Comparison of ENCODE assay signal across 29 cellular contexts in the genomic region with DNA sequence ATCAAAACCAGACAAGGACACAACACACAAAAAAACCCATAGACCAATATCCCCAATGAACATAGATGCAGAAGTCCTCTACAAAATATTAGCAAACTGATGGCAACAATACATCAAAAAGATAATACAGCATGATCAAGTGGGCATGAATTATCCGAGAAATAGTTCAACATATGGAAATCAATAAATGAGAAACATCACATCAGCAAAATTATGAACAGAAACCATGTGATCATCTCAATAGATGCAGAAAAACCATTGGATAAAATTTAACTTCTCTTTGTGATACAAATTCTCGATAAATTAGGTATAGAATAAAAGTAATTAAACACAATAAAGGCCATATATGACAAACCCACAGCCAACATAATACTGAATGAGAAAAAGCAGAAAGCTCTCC.
"Had no signal": no experiment of that assay in that cellular context is flagged by ENCODE, and none has a peak within 500 bp of the region (broad histone marks: within the 10 kb centered on the region; RNA-seq: fewer than 3 reads in every experiment).

No MANE protein-coding gene starts in this region.

- DNase-seq: activated B cell treated with CpG ODN at 0.5 μM for 24 hours; activated CD4-positive, alpha-beta memory T cell treated with anti-CD3 and anti-CD28 coated beads, Interleukin-2, amount 10 ng/mL, durations not matched to agents 7 days and 5 days; activated CD4-positive, alpha-beta T cell treated with anti-CD3 and anti-CD28 coated beads for 4 hours; activated CD4-positive, alpha-beta T cell treated with anti-CD3 and anti-CD28 coated beads, Interleukin-2, amount 10 ng/mL, durations not matched to agents 7 days and 5 days; activated CD4-positive, alpha-beta T cell treated with anti-CD3 and anti-CD28 coated beads, Interleukin-2, amount 50 U/mL, for 48 hours; activated CD4-positive, CD25-positive, alpha-beta regulatory T cell treated with anti-CD3 and anti-CD28 coated beads, Interleukin-2, amount 50 U/mL, for 72 hours; activated CD8-positive, alpha-beta memory T cell treated with anti-CD3 and anti-CD28 coated beads for 24 hours; activated CD8-positive, alpha-beta memory T cell treated with anti-CD3 and anti-CD28 coated beads, Interleukin-2, amount 10 ng/mL, durations not matched to agents 7 days and 5 days; activated CD8-positive, alpha-beta memory T cell treated with anti-CD3 and anti-CD28 coated beads, Interleukin-2, amount 50 U/mL, for 48 hours; activated CD8-positive, alpha-beta T cell treated with anti-CD3 and anti-CD28 coated beads, Interleukin-2, amount 10 ng/mL, durations not matched to agents 7 days and 5 days; activated effector memory CD4-positive, alpha-beta T cell treated with Interleukin-2 at 50 U/mL for 16 hours; activated gamma-delta T cell; activated naive CD4-positive, alpha-beta T cell treated with anti-CD3 and anti-CD28 coated beads, Interleukin-2, amount 10 ng/mL, durations not matched to agents 7 days and 5 days; activated naive CD4-positive, alpha-beta T cell treated with Interleukin-2 at 50 U/mL for 16 hours; activated naive CD8-positive, alpha-beta T cell treated with anti-CD3 and anti-CD28 coated beads, Interleukin-2, amount 10 ng/mL, durations not matched to agents 7 days and 5 days; activated naive CD8-positive, alpha-beta T cell treated with anti-CD3 and anti-CD28 coated beads, Interleukin-2, amount 50 U/mL, for 24 hours; activated T-cell treated with anti-CD3 and anti-CD28 coated beads, Interleukin-2, amount 50 U/mL, for 24 hours; activated T-cell treated with anti-CD3 and anti-CD28 coated beads, Interleukin-2, amount 50 U/mL, for 48 hours; amygdala; anterior cingulate cortex; caudate nucleus; cerebellar nuclear complex; T-helper 2 cell; T-helper 9 cell had no signal

- H3K4me1 ChIP-seq: ascending aorta had no signal

- H3K27me3 ChIP-seq: ascending aorta, cardiac muscle cell had no signal

- FAIRE-seq: bronchial epithelial cell, TTC549 had no signal

- H3K4me3 ChIP-seq: ascending aorta, cardiac muscle cell had no signal

- H3K27ac ChIP-seq: ascending aorta, cardiac muscle cell, VCaP had no signal

- ATAC-seq: activated CD8-positive, alpha-beta memory T cell treated with anti-CD3 and anti-CD28 coated beads, Interleukin-2, amount 10 ng/mL, durations not matched to agents 7 days and 5 days; activated CD8-positive, alpha-beta T cell treated with anti-CD3 and anti-CD28 coated beads, Interleukin-2, amount 10 ng/mL, durations not matched to agents 7 days and 5 days; activated naive CD8-positive, alpha-beta T cell treated with anti-CD3 and anti-CD28 coated beads, Interleukin-2, amount 50 U/mL, for 24 hours had no signal

- H3K36me3 ChIP-seq: ascending aorta, cardiac muscle cell had no signal
